ENCODE assay signal across 27 cellular contexts in genomic region chr17:12302711-12303110, GRCh38.
"Had no signal": no experiment of that assay in that cellular context is flagged by ENCODE, and none has a peak within 500 bp of the region (broad histone marks: within the 10 kb centered on the region; RNA-seq: fewer than 3 reads in every experiment).

No MANE protein-coding gene starts in this region.

- H3K27me3 ChIP-seq: colonic mucosa, esophagus muscularis mucosa, heart right ventricle, ovary, sigmoid colon, testis, transverse colon, upper lobe of right lung, uterus had no signal

- H3K4me3 Mint-ChIP-seq: memory B cell; natural killer cell; stimulated activated memory B cell treated with anti-CD40 and anti-IgM and Interleukin-4, amounts not matched to agents 10 μg/mL and 1 μg/mL and 100 μg/mL, for 72 hours had no signal

- H3K4me3 ChIP-seq: colonic mucosa, esophagus muscularis mucosa, heart right ventricle, left ventricle myocardium inferior, lower lobe of right lung, ovary, psoas muscle, sigmoid colon, testis, transverse colon, upper lobe of right lung, uterus had no signal

- H3K4me1 Mint-ChIP-seq: memory B cell; natural killer cell; stimulated activated memory B cell treated with anti-CD40 and anti-IgM and Interleukin-4, amounts not matched to agents 10 μg/mL and 1 μg/mL and 100 μg/mL, for 72 hours had no signal

- H3K36me3 Mint-ChIP-seq: memory B cell; natural killer cell; stimulated activated memory B cell treated with anti-CD40 and anti-IgM and Interleukin-4, amounts not matched to agents 10 μg/mL and 1 μg/mL and 100 μg/mL, for 72 hours had no signal

- H3K9me3 ChIP-seq: colonic mucosa, esophagus muscularis mucosa, lower lobe of right lung, ovary, psoas muscle, sigmoid colon, testis, transverse colon, upper lobe of right lung, uterus had no signal

- H3K4me1 ChIP-seq: colonic mucosa, heart right ventricle, left ventricle myocardium inferior, lower lobe of right lung, psoas muscle, testis, transverse colon, upper lobe of right lung, uterus had no signal

- H3K36me3 ChIP-seq: colonic mucosa, esophagus muscularis mucosa, heart right ventricle, left ventricle myocardium inferior, lower lobe of right lung, ovary, sigmoid colon, transverse colon, upper lobe of right lung, uterus had no signal

- H3K27ac Mint-ChIP-seq: memory B cell; natural killer cell; stimulated activated memory B cell treated with anti-CD40 and anti-IgM and Interleukin-4, amounts not matched to agents 10 μg/mL and 1 μg/mL and 100 μg/mL, for 72 hours had no signal

- H3K27me3 Mint-ChIP-seq: memory B cell had no signal

- DNase-seq: colonic mucosa; dermis blood vessel endothelial cell; effector memory CD4-positive, alpha-beta T cell; foreskin melanocyte; glutamatergic neuron; heart right ventricle; hippocampal formation; left colon; left ventricle myocardium inferior; lower lobe of right lung; natural killer cell; occipital lobe; ovary; posterior cingulate gyrus; psoas muscle; right cardiac atrium; sigmoid colon; stimulated activated CD4-positive, alpha-beta T cell treated with anti-CD3 and anti-CD28 coated beads, Interleukin-4, amount 100 ng/mL, for 4 hours; stimulated activated naive CD8-positive, alpha-beta T cell treated with anti-CD3 and anti-CD28 coated beads, Interleukin-15, Interleukin-2, amounts not matched to agents 100 U/mL and 50 U/mL, for 24 hours; substantia nigra; testis; transverse colon; upper lobe of right lung; uterus had no signal

- ATAC-seq: heart right ventricle; left colon; lower lobe of right lung; natural killer cell; psoas muscle; right cardiac atrium; stimulated activated memory B cell treated with anti-CD40 and anti-IgM and Interleukin-4, amounts not matched to agents 10 μg/mL and 1 μg/mL and 100 μg/mL, for 72 hours; stimulated activated naive CD8-positive, alpha-beta T cell treated with anti-CD3 and anti-CD28 coated beads, Interleukin-15, Interleukin-2, amounts not matched to agents 100 U/mL and 50 U/mL, for 24 hours; upper lobe of right lung had no signal
